16 cellular contexts compared by ENCODE assay signal in the genomic region with DNA sequence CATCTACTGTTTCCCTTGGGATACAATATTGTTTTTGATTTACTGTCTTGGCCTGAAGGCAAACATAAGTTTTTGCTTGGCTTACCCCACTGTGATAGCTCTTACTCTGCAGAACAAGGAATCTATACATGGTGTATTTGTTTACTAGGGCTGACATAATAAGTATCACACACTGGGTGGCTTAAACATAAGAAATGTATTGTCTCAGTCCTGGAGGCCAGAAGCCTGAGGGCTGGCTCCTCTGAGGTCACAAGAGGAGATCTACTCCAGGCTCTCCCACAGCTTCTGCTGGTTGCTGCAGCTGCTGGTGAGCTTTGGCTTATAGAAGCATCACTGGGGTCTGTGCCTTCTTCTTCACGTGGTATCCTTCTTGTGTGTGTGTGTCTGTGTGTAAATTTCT. TPM values are rescaled to one million over a fixed set of nuclear protein-coding genes. Genes with fewer than 3 reads are reported as not detected.
DNase-seq lines count a peak whose midpoint lies in the region; ATAC-seq lines count a peak whose summit lies in the region.
"Had no signal": no experiment of that assay in that cellular context is flagged by ENCODE, and none has a peak within 500 bp of the region (broad histone marks: within the 10 kb centered on the region; RNA-seq: fewer than 3 reads in every experiment).

No MANE protein-coding gene starts in this region.

- peaks cover 7% of the 10 kb centered on the region for H3K27me3 Mint-ChIP-seq in activated naive CD4-positive, alpha-beta T cell treated with anti-CD3 and anti-CD28 coated beads for 36 hours (ENCODE audit: low read depth)

- H3K9me3 Mint-ChIP-seq in activated naive CD4-positive, alpha-beta T cell treated with anti-CD3 and anti-CD28 coated beads for 36 hours: no peaks in the 10 kb centered on the region

- CTCF ChIA-PET in activated naive CD4-positive, alpha-beta T cell treated with anti-CD3 and anti-CD28 coated beads for 36 hours (lab: Charles Lee): interaction anchor here (0.6 to 4.5 kb wide), 4 partner anchors 120 to 197 kb away, joined by 3 to 28 read pairs (median 4); no protein-coding TSS in a partner anchor

- no peak for ATAC-seq in GM21390 (IDR thresholded peaks at IDR 0.05; ENCODE audit: unreplicated experiment)
- no peak for ATAC-seq in GM21360 (IDR thresholded peaks at IDR 0.05; ENCODE audit: unreplicated experiment)

- DNase-seq in NCI-H345 treated with DMSO at 0.1 percent for 48 hours (lab: John Stamatoyannopoulos, UW; ENCODE audit: unreplicated experiment) (peak; percentile 14), NCI-H345 (lab: John Stamatoyannopoulos, UW) (no peak), foreskin melanocyte (peak; percentile 94), myocyte (ENCODE audit: low read depth) (peak; percentile 11), NCI-H1092 treated with DMSO at 0.1 percent for 48 hours (lab: John Stamatoyannopoulos, UW) (no peak)
- no peak for DNase-seq in activated naive CD4-positive, alpha-beta T cell treated with anti-CD3 and anti-CD28 coated beads for 36 hours
- DNase-seq: 8988T, AML-193, Calu3, DMS 273 treated with DMSO at 0.1 percent for 48 hours, DND-41, GDM1, GOT3 had no signal

- no peaks in the 10 kb centered on the region for H3K36me3 Mint-ChIP-seq in activated naive CD4-positive, alpha-beta T cell treated with anti-CD3 and anti-CD28 coated beads for 36 hours (ENCODE audit: low read depth)
- H3K36me3 Mint-ChIP-seq: IgD-negative memory B cell had no signal

- H3K4me1 Mint-ChIP-seq in activated naive CD4-positive, alpha-beta T cell treated with anti-CD3 and anti-CD28 coated beads for 36 hours (ENCODE audit: low read depth): no peaks in the 10 kb centered on the region

- H3K4me3 Mint-ChIP-seq in activated naive CD4-positive, alpha-beta T cell treated with anti-CD3 and anti-CD28 coated beads for 36 hours: no peak overlapping the region
- H3K4me3 Mint-ChIP-seq: IgD-negative memory B cell had no signal

- intact Hi-C loops in activated naive CD4-positive, alpha-beta T cell treated with anti-CD3 and anti-CD28 coated beads for 36 hours (cut with micrococcal nuclease): no loop called here

- H3K27ac Mint-ChIP-seq in activated naive CD4-positive, alpha-beta T cell treated with anti-CD3 and anti-CD28 coated beads for 36 hours: no peak overlapping the region
- H3K27ac Mint-ChIP-seq: IgD-negative memory B cell had no signal

RNA-seq across cellular contexts. Expression of a gene that starts 30.7 kb away (rescaled TPM):
- 0.19 and 0.42 TPM in 2 replicates for total RNA-seq in myocyte
- polyA plus RNA-seq in myocyte (2012): 0.52 TPM
- total RNA-seq in activated naive CD4-positive, alpha-beta T cell treated with anti-CD3 and anti-CD28 coated beads for 36 hours: not detected
- polyA plus RNA-seq: IgD-negative memory B cell had no signal

Comparison
In these comparisons a context has a peak if more than half of its experiments do, and no peak if none do; other contexts are left out.
1. DNase-seq: peak in NCI-H345 treated with DMSO at 0.1 percent for 48 hours (single experiment), foreskin melanocyte (single experiment) and myocyte (single experiment); none in NCI-H345 (single experiment), activated naive CD4-positive, alpha-beta T cell treated with anti-CD3 and anti-CD28 coated beads for 36 hours (single experiment) and NCI-H1092 treated with DMSO at 0.1 percent for 48 hours (single experiment).